ENCODE assay signal across 28 cellular contexts in genomic region chr6:151490996-151491395, GRCh38. TPM values are rescaled to one million over a fixed set of nuclear protein-coding genes. Genes with fewer than 3 reads are reported as not detected.
"Had no signal": no experiment of that assay in that cellular context is flagged by ENCODE, and none has a peak within 500 bp of the region (broad histone marks: within the 10 kb centered on the region; RNA-seq: fewer than 3 reads in every experiment).

No MANE protein-coding gene starts in this region.

- H3K27me3 ChIP-seq: SJCRH30 had no signal

- ATAC-seq: activated CD8-positive, alpha-beta memory T cell treated with anti-CD3 and anti-CD28 coated beads, Interleukin-2, amount 10 ng/mL, durations not matched to agents 7 days and 5 days; SK-N-SH treated with all-trans-retinoic acid at 6 μM for 48 hours; WTC11 had no signal

- H3K9me3 ChIP-seq: MG63, SJCRH30 had no signal

- H3K36me3 ChIP-seq: MG63, SJCRH30 had no signal

- H3K4me1 ChIP-seq: SJCRH30 had no signal

- H3K27ac ChIP-seq: KMS-11, SJCRH30 had no signal

- H3K4me3 ChIP-seq: MG63, SJCRH30 had no signal

- DNase-seq: activated CD4-positive, alpha-beta T cell treated with anti-CD3 and anti-CD28 coated beads, Interleukin-2, amount 10 ng/mL, durations not matched to agents 24 days and 14 days; activated CD4-positive, alpha-beta T cell treated with anti-CD3 and anti-CD28 coated beads, Interleukin-2, amount 50 U/mL, for 48 hours; activated CD4-positive, CD25-positive, alpha-beta regulatory T cell treated with anti-CD3 and anti-CD28 coated beads, Interleukin-2, amount 50 U/mL, for 72 hours; activated CD8-positive, alpha-beta memory T cell treated with anti-CD3 and anti-CD28 coated beads, Interleukin-2, amount 10 ng/mL, durations not matched to agents 7 days and 5 days; activated effector memory CD4-positive, alpha-beta T cell treated with Interleukin-2 at 50 U/mL for 16 hours; activated naive CD4-positive, alpha-beta T cell; activated T-cell treated with anti-CD3 and anti-CD28 coated beads, Interleukin-2, amount 50 U/mL, for 24 hours; aorta; MG63; MV-4-11; NCI-H1105; NCI-H1436; NCI-H1694 treated with DMSO at 0.1 percent for 48 hours; NCI-H2029 treated with DMSO at 0.1 percent for 48 hours; NCI-H345; NCI-H510A; NCI-H526 treated with DMSO at 0.1 percent for 48 hours; NCI-H82; SJCRH30; SW 1271 had no signal

RNA-seq across cellular contexts. Expression of gene CCDC170, which starts 2.8 kb away (rescaled TPM):
- total RNA-seq: activated CD4-positive, alpha-beta T cell treated with anti-CD3 and anti-CD28 coated beads, Interleukin-2, amount 10 ng/mL, durations not matched to agents 24 days and 14 days; activated CD8-positive, alpha-beta memory T cell treated with anti-CD3 and anti-CD28 coated beads, Interleukin-2, amount 10 ng/mL, durations not matched to agents 7 days and 5 days; activated T-helper 1 cell treated with anti-CD3 and anti-CD28 coated beads, Interleukin-12 subunit alpha, Interleukin-12 subunit beta, Interleukin-2, Interleukin-4 antibody, amounts not matched to agents 30 ng/mL and 10 ng/mL and 1 ng/mL, durations not matched to agents 14 hours and 24 hours and 36 hours; bronchial epithelial cell; OCI-LY7; RPMI7951; SJCRH30; T-helper 1 cell treated with Interleukin-12 subunit alpha and Interleukin-12 subunit beta and Interleukin-4 antibody, amounts not matched to agents 30 ng/mL and 1 ng/mL, for 36 hours had no signal
